8 cellular contexts compared by ENCODE assay signal in genomic region chr22:39243443-39244072, GRCh38. TPM values are rescaled to one million over a fixed set of nuclear protein-coding genes. Genes with fewer than 3 reads are reported as not detected.
DNase-seq lines count a peak whose midpoint lies in the region; ATAC-seq and TF ChIP-seq lines count a peak whose summit lies in the region.

No MANE protein-coding gene starts in this region.

- POLR2A ChIA-PET in naive thymus-derived CD4-positive, alpha-beta T cell (lab: Charles Lee) = interaction anchor here (0.7 to 9.0 kb wide), 13 partner anchors 10 to 1760 kb away, joined by 3 to 93 read pairs (median 4); partner anchors contain the start of genes CBX7 and RPL3

- peak overlapping the region in 4 of 9 donors; percentile 25 to 88 (median 81) for H3K27ac Mint-ChIP-seq in naive thymus-derived CD4-positive, alpha-beta T cell

- H3K36me3 ChIP-seq in naive thymus-derived CD4-positive, alpha-beta T cell (ENCODE audit: control insufficient read depth in 2 of 3, insufficient read depth in 3 of 3, low read length in 3 of 3) = no peaks in the 10 kb centered on the region

- H3K36me3 Mint-ChIP-seq in naive thymus-derived CD4-positive, alpha-beta T cell = peaks cover 0 to 3% (median 0%) of the 10 kb centered on the region in 5 donors

- H3K9me3 Mint-ChIP-seq in naive thymus-derived CD4-positive, alpha-beta T cell = peaks cover 0 to 3% (median 0%) of the 10 kb centered on the region in 11 donors

- TF ChIP-seq CTCF in C4-2B (conservative IDR thresholded peaks at IDR 0.05) (no peak), dorsolateral prefrontal cortex (IDR thresholded peaks at IDR 0.05 in 54 of 56, conservative IDR thresholded peaks at IDR 0.05 in 2 of 56; ENCODE audit: low read depth in 1 of 56, partially characterized antibody in 56 of 56) (no peak)

- CTCF ChIA-PET in naive thymus-derived CD4-positive, alpha-beta T cell (lab: Charles Lee) = interaction anchor here (0.5 to 2.0 kb wide), 2 partner anchors 73 to 162 kb away, joined by 3 to 9 read pairs; no protein-coding TSS in a partner anchor

- H3K27me3 ChIP-seq in dorsolateral prefrontal cortex = peaks cover 0 to 60% (median 6%) of the 10 kb centered on the region in 45 donors
- H3K27me3 ChIP-seq in naive thymus-derived CD4-positive, alpha-beta T cell (ENCODE audit: control insufficient read depth in 2 of 2, insufficient read depth in 2 of 2, low read length in 2 of 2) = peaks cover 0 to 4% of the 10 kb centered on the region in 2 donors

- H3K27me3 Mint-ChIP-seq in naive thymus-derived CD4-positive, alpha-beta T cell = peaks cover 0 to 73% (median 22%) of the 10 kb centered on the region in 5 donors

- peak overlapping the region; percentile 74 to 97 (median 86) for H3K4me3 Mint-ChIP-seq in naive thymus-derived CD4-positive, alpha-beta T cell

- H3K4me3 ChIP-seq in dorsolateral prefrontal cortex = peak overlapping the region; percentile 6 to 76 (median 64)
- peak overlapping the region; percentile 66 for H3K4me3 ChIP-seq in naive thymus-derived CD4-positive, alpha-beta T cell (ENCODE audit: low read length)

- H3K9me3 ChIP-seq in naive thymus-derived CD4-positive, alpha-beta T cell (ENCODE audit: control insufficient read depth in 2 of 3, low read length in 3 of 3) = no peaks in the 10 kb centered on the region

- H3K4me1 ChIP-seq in naive thymus-derived CD4-positive, alpha-beta T cell (ENCODE audit: control insufficient read depth in 2 of 2, insufficient read depth in 2 of 2, low read length in 2 of 2) = peaks cover 34 to 37% of the 10 kb centered on the region in 2 donors

- DNase-seq in NCI-H748 (lab: John Stamatoyannopoulos, UW; ENCODE audit: unreplicated experiment) (peak; percentile 41), dorsolateral prefrontal cortex (no peak), activated gamma-delta T cell (lab: John Stamatoyannopoulos, UW) (no peak)
- DNase-seq in naive thymus-derived CD4-positive, alpha-beta T cell = peak in 1 of 9 donors; percentile 33
- DNase-seq in central memory CD4-positive, alpha-beta T cell = no peak

- intact Hi-C loops in dorsolateral prefrontal cortex (cut with DNase I) = loop anchor here in 1 of 2 donors (5.0 to 10.0 kb wide), 2 partner anchors 69 to 89 kb away; partner anchors contain the start of gene CBX7
- intact Hi-C loops in naive thymus-derived CD4-positive, alpha-beta T cell (cut with micrococcal nuclease) = loop anchor here (2.0 to 5.0 kb wide), 4 partner anchors 36 to 736 kb away; partner anchors contain the start of gene DDX17 (in 1 of the 2)

- H3K4me1 Mint-ChIP-seq in naive thymus-derived CD4-positive, alpha-beta T cell = peaks cover 34 to 50% (median 45%) of the 10 kb centered on the region in 7 donors

- ATAC-seq in naive thymus-derived CD4-positive, alpha-beta T cell = no peak
- ATAC-seq in GM21515 (IDR thresholded peaks at IDR 0.05; ENCODE audit: unreplicated experiment) (no peak), HG02588 (IDR thresholded peaks at IDR 0.05; ENCODE audit: unreplicated experiment) (no peak)

- H3K27ac ChIP-seq in C4-2B = peak overlapping the region; percentile 91
- H3K27ac ChIP-seq in dorsolateral prefrontal cortex = peak overlapping the region in 55 of 59 donors; percentile 13 to 95 (median 84)
- peak overlapping the region; percentile 49 for H3K27ac ChIP-seq in naive thymus-derived CD4-positive, alpha-beta T cell (ENCODE audit: low read depth, low read length)

RNA-seq across cellular contexts. Expression of gene PDGFB, which starts 1.2 kb away (rescaled TPM):
- 10 to 100 TPM in 111 of 120 experiments, 1 to 10 TPM in 9; 5.1 to 28.8 (median 16.2) TPM for total RNA-seq in dorsolateral prefrontal cortex
- total RNA-seq in naive thymus-derived CD4-positive, alpha-beta T cell = 1 to 10 TPM in 4 of 5 experiments, under 1 TPM in 1; 0.56 to 9.5 (median 2.3) TPM
- 1 to 10 TPM; 1.4 to 5.8 TPM for polyA plus RNA-seq in naive thymus-derived CD4-positive, alpha-beta T cell
